ENCODE assay signal across 19 cellular contexts in the genomic region with DNA sequence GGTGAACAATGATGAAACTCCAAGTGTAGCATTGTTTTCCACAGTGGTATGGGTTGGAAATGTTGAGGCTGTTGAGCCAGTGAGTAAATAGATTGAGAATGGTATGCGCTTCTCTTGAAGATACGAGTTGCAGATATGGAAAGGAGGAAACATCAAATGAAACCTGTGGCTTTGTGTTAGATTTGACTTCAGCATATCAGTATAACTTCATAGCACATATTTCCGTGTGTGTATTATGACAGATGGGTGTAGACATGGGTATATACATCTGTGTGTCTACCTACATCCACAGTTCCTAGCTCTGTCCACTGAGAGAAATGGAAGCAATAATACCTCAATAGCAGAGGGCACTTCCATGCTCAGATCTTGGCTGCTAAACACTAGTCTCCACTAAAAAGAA.
"Had no signal": no experiment of that assay in that cellular context is flagged by ENCODE, and none has a peak within 500 bp of the region (broad histone marks: within the 10 kb centered on the region; RNA-seq: fewer than 3 reads in every experiment).

No MANE protein-coding gene starts in this region.

- ATAC-seq: esophagus mucosa; heart left ventricle; left lobe of liver; naive thymus-derived CD4-positive, alpha-beta T cell; sciatic nerve; stimulated activated memory B cell treated with anti-CD40 and anti-IgM and Interleukin-4, amounts not matched to agents 10 μg/mL and 1 μg/mL and 100 μg/mL, for 72 hours had no signal

- H3K27ac Mint-ChIP-seq: stimulated activated memory B cell treated with anti-CD40 and anti-IgM and Interleukin-4, amounts not matched to agents 10 μg/mL and 1 μg/mL and 100 μg/mL, for 72 hours had no signal

- H3K27me3 ChIP-seq: heart left ventricle had no signal

- H3K27ac ChIP-seq: dorsolateral prefrontal cortex, heart left ventricle, neutrophil, spleen had no signal

- DNase-seq: cortex of kidney; effector CD8-positive, alpha-beta T cell; heart left ventricle; hypothalamus; islet precursor cell; mammary epithelial cell; naive thymus-derived CD4-positive, alpha-beta T cell; posterior cingulate gyrus; spleen; stimulated activated CD4-positive, alpha-beta T cell treated with anti-CD3 and anti-CD28 coated beads, Interleukin-15, amount 100 ng/mL, for 24 hours; stimulated activated CD4-positive, alpha-beta T cell treated with anti-CD3 and anti-CD28 coated beads, Interleukin-1b, Interleukin-23, amount 100 ng/mL, for 48 hours; stimulated activated CD4-positive, alpha-beta T cell treated with anti-CD3 and anti-CD28 coated beads, Interleukin-4, amount 100 ng/mL, for 24 hours; trophoblast cell had no signal

- H3K4me3 ChIP-seq: dorsolateral prefrontal cortex, heart left ventricle, spleen had no signal

- H3K36me3 ChIP-seq: neutrophil had no signal

- H3K4me3 Mint-ChIP-seq: stimulated activated memory B cell treated with anti-CD40 and anti-IgM and Interleukin-4, amounts not matched to agents 10 μg/mL and 1 μg/mL and 100 μg/mL, for 72 hours had no signal
